1 cellular context compared by ENCODE assay signal in the genomic region with DNA sequence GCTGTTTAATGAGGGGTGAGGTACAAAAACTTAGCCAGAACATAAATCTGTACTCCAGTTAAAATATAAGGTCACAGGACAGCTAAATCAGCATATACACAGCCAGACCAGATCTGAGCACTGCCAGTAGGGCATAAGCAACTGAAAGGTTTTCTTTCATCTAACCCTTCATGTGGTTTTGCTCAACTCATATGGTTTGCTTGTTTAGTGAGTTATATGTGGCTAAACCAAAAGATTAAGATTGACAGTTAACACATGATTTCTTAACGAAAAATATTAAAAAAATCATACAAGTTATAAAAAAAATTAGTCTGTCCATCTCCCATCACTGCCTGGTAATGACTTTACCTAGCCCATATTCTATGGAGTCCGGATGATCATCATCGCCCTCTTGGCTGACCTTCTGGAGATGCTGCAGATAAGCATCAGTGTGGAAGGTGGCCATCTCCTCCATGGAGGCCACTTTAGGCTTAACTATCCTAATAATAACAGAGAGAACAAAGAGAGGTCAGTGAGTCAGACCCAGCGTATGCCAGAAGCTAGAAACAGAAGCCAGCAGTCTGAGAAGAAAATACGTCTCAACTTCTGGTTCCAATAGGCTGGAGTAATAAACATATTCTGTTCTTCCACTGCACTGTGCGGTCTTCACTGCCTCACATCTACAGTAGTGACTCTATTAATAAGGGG.
TF ChIP-seq lines count a peak whose summit lies in the region.

No MANE protein-coding gene starts in this region.

TF ChIP-seq in IMR-90, 13 proteins besides CTCF, POLR2A, EP300 and RAD21:
- TF ChIP-seq RFX5 (IDR thresholded peaks at IDR 0.05; ENCODE audit: low read depth, low read length) (no peak), CEBPB (IDR thresholded peaks at IDR 0.05; ENCODE audit: low read depth, low read length) (no peak), ELK1 (IDR thresholded peaks at IDR 0.05; ENCODE audit: borderline replicate concordance, low read depth, low read length) (no peak), MAZ (IDR thresholded peaks at IDR 0.05; ENCODE audit: borderline replicate concordance, low read depth, low read length) (no peak), SMC3 (IDR thresholded peaks at IDR 0.05; ENCODE audit: low read depth, low read length) (no peak), RCOR1 (IDR thresholded peaks at IDR 0.05; ENCODE audit: insufficient replicate concordance, low read length) (no peak), CHD1 (IDR thresholded peaks at IDR 0.05; ENCODE audit: low read depth, low read length) (no peak), MXI1 (IDR thresholded peaks at IDR 0.05; ENCODE audit: borderline replicate concordance, low read depth, low read length) (no peak), FOS (IDR thresholded peaks at IDR 0.05; ENCODE audit: low read depth, low read length) (no peak), BHLHE40 (IDR thresholded peaks at IDR 0.05; ENCODE audit: low read depth, low read length) (no peak), NFE2L2 (IDR thresholded peaks at IDR 0.05; ENCODE audit: low read depth, low read length) (no peak), MAFK (IDR thresholded peaks at IDR 0.05; ENCODE audit: low read depth, low read length) (no peak)
- TF ChIP-seq, protein P1, sequence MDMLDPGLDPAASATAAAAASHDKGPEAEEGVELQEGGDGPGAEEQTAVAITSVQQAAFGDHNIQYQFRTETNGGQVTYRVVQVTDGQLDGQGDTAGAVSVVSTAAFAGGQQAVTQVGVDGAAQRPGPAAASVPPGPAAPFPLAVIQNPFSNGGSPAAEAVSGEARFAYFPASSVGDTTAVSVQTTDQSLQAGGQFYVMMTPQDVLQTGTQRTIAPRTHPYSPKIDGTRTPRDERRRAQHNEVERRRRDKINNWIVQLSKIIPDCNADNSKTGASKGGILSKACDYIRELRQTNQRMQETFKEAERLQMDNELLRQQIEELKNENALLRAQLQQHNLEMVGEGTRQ (IDR thresholded peaks at IDR 0.05; ENCODE audit: low read depth, low read length): no peak
TF ChIP-seq in IMR-90: peak in this region for 0.
